Comparison of ENCODE assay signal across 11 cellular contexts in genomic region chr13:92365904-92366303, GRCh38.
"Had no signal": no experiment of that assay in that cellular context is flagged by ENCODE, and none has a peak within 500 bp of the region (broad histone marks: within the 10 kb centered on the region; RNA-seq: fewer than 3 reads in every experiment).

No MANE protein-coding gene starts in this region.

- H3K4me1 ChIP-seq: HAP-1 had no signal

- H2AFZ ChIP-seq: GM23248, GM23338 had no signal

- H3K27ac ChIP-seq: GM23248 had no signal

- H3K36me3 ChIP-seq: HAP-1 had no signal

- H3K4me2 ChIP-seq: GM23338 had no signal

- H3K9ac ChIP-seq: GM23248 had no signal

- H3K9me3 ChIP-seq: HAP-1 had no signal

- DNase-seq: GM23248, GOT3, H7, H9, HCEC 1CT, HFFc6 had no signal

- FAIRE-seq: H1, H54 had no signal

- H3K4me3 ChIP-seq: GM23248, GM23338, HAP-1 had no signal

- ATAC-seq: GM23338, HCT116 had no signal
